29 cellular contexts compared by ENCODE assay signal in the genomic region with DNA sequence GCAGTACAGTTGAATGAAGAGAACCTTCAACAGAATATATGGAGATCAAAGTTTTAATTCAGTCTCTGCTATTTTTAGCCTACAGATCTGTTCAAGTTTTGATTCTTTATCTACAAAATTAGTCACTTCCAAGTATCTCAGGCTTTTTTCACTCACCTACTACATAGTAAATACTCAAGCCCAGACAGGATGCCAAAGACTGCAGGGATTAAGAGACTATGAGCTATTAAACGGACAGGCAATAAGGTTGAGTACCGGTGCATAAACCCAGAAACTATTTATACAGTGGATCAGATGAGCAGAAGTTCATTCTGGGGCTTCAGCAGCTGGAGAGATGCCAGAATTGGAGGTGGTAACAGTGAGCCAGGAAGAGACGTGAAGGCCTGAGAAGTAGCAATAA. TPM values are rescaled to one million over a fixed set of nuclear protein-coding genes. Genes with fewer than 3 reads are reported as not detected.
"Had no signal": no experiment of that assay in that cellular context is flagged by ENCODE, and none has a peak within 500 bp of the region (broad histone marks: within the 10 kb centered on the region; RNA-seq: fewer than 3 reads in every experiment).

No MANE protein-coding gene starts in this region.

- H3K4me3 ChIP-seq: K562, PC-9, Peyer's patch, SJCRH30 had no signal

- H3K27ac ChIP-seq: HL-60, KMS-11, PC-9, Peyer's patch, SJCRH30 had no signal

- H3K4me1 ChIP-seq: Peyer's patch, SJCRH30 had no signal

- H3K9me3 Mint-ChIP-seq: IgD-negative memory B cell had no signal

- FAIRE-seq: HTR-8/SVneo, K562 had no signal

- H3K4me2 ChIP-seq: KMS-11, PC-9 had no signal

- ATAC-seq: K562, Right ventricle myocardium inferior, SK-N-SH treated with all-trans-retinoic acid at 6 μM for 48 hours had no signal

- H3K9ac ChIP-seq: KMS-11 had no signal

- DNase-seq: Kasumi-1, MM.1S, NCI-H1048, NCI-H1105, NCI-H1417 treated with DMSO at 0.1 percent for 48 hours, NCI-H146, NCI-H1694 treated with DMSO at 0.1 percent for 48 hours, NCI-H1930, NCI-H2081, NCI-H2107, NCI-H2227 treated with DMSO at 0.1 percent for 48 hours, NCI-H446, NCI-H510A, NCI-H524 treated with DMSO at 0.1 percent for 48 hours, NCI-H69, NCI-H774, PC-9, Peyer's patch, SHP77 treated with DMSO at 0.1 percent for 48 hours, SJCRH30 had no signal

- H3K36me3 ChIP-seq: Peyer's patch, SJCRH30 had no signal

- H3K27ac Mint-ChIP-seq: IgD-negative memory B cell had no signal

- H3K4me3 Mint-ChIP-seq: IgD-negative memory B cell had no signal

- H2AFZ ChIP-seq: PC-9 had no signal

- H3K27me3 ChIP-seq: Peyer's patch, SJCRH30 had no signal

RNA-seq across cellular contexts. Expression of a gene that starts 18.7 kb away (rescaled TPM):
- total RNA-seq: K562, M059J, PC-9, Peyer's patch, Right ventricle myocardium inferior, RPMI7951 had no signal
- polyA plus RNA-seq: K562 had no signal
